In genomic region chr3:143668385-143668784, GRCh38 we compare ENCODE assay signal across 2 cellular contexts.
TF ChIP-seq lines count a peak whose summit lies in the region.

No MANE protein-coding gene starts in this region.

TF ChIP-seq in GM12878, 131 proteins besides CTCF, POLR2A, EP300 and RAD21 (continued from another document):
- TF ChIP-seq MEF2A (IDR thresholded peaks at IDR 0.05; ENCODE audit: insufficient read depth, low read depth, low read length) (0 out of 2 replicates have a peak, but pooled peaks have one; percentile 19), KLF5 (IDR thresholded peaks at IDR 0.05; ENCODE audit: partially characterized antibody) (no peak)

TF ChIP-seq in HepG2, 621 proteins besides CTCF, POLR2A, EP300 and RAD21:
- TF ChIP-seq ZNF362 (CRISPR knock-in tag; IDR thresholded peaks at IDR 0.05; ENCODE audit: borderline replicate concordance) (no peak), NFATC3 (CRISPR knock-in tag; IDR thresholded peaks at IDR 0.05) (no peak), KLF6 (CRISPR knock-in tag; IDR thresholded peaks at IDR 0.05) (no peak), ZBTB3 (CRISPR knock-in tag; IDR thresholded peaks at IDR 0.05; ENCODE audit: borderline replicate concordance, low read depth) (no peak), TAF1 (CRISPR knock-in tag; IDR thresholded peaks at IDR 0.05) (no peak), DPF2 (CRISPR knock-in tag; IDR thresholded peaks at IDR 0.05; ENCODE audit: borderline replicate concordance, low read depth) (no peak), BATF2 (CRISPR knock-in tag; IDR thresholded peaks at IDR 0.05) (no peak), ZNF709 (CRISPR knock-in tag; IDR thresholded peaks at IDR 0.05) (no peak), SMAD1 (CRISPR knock-in tag; IDR thresholded peaks at IDR 0.05; ENCODE audit: borderline replicate concordance, low read depth) (no peak), ONECUT2 (CRISPR knock-in tag; IDR thresholded peaks at IDR 0.05) (no peak), ZNF275 (CRISPR knock-in tag; IDR thresholded peaks at IDR 0.05; ENCODE audit: borderline replicate concordance) (no peak)
TF ChIP-seq in HepG2: peak in this region for 0.
